ENCODE assay signal across 22 cellular contexts in genomic region chr13:25174304-25174703, GRCh38. TPM values are rescaled to one million over a fixed set of nuclear protein-coding genes. Genes with fewer than 3 reads are reported as not detected.
"Had no signal": no experiment of that assay in that cellular context is flagged by ENCODE, and none has a peak within 500 bp of the region (broad histone marks: within the 10 kb centered on the region; RNA-seq: fewer than 3 reads in every experiment).

No MANE protein-coding gene starts in this region.

- H3K27ac ChIP-seq: coronary artery had no signal

- DNase-seq: activated CD4-positive, alpha-beta memory T cell treated with anti-CD3 and anti-CD28 coated beads for 36 hours; activated CD4-positive, alpha-beta T cell treated with anti-CD3 and anti-CD28 coated beads, Interleukin-2, amount 10 ng/mL, durations not matched to agents 7 days and 5 days; activated CD4-positive, CD25-positive, alpha-beta regulatory T cell; activated CD8-positive, alpha-beta memory T cell treated with anti-CD3 and anti-CD28 coated beads for 24 hours; activated gamma-delta T cell; activated naive CD4-positive, alpha-beta T cell treated with anti-CD3 and anti-CD28 coated beads for 36 hours; activated T-cell treated with anti-CD3 and anti-CD28 coated beads, Interleukin-2, amount 50 U/mL, for 4 hours; amygdala; MG63; MV-4-11; NCI-H1092 treated with DMSO at 0.1 percent for 48 hours; NCI-H1417 treated with DMSO at 0.1 percent for 48 hours; NCI-H1694; NCI-H2029; NCI-H524; SHP77 treated with DMSO at 0.1 percent for 48 hours; T-helper 17 cell; T-helper 9 cell had no signal

- H3K27ac Mint-ChIP-seq: activated CD4-positive, alpha-beta memory T cell treated with anti-CD3 and anti-CD28 coated beads for 36 hours; activated CD4-positive, alpha-beta T cell treated with anti-CD3 and anti-CD28 coated beads, Interleukin-2, amount 10 ng/mL, durations not matched to agents 7 days and 5 days; activated naive CD4-positive, alpha-beta T cell treated with anti-CD3 and anti-CD28 coated beads for 36 hours; activated naive CD8-positive, alpha-beta T cell; T-helper 17 cell had no signal

- H3K4me3 ChIP-seq: coronary artery, MG63 had no signal

- H3K4me3 Mint-ChIP-seq: activated CD4-positive, alpha-beta memory T cell treated with anti-CD3 and anti-CD28 coated beads for 36 hours; activated CD4-positive, alpha-beta T cell treated with anti-CD3 and anti-CD28 coated beads, Interleukin-2, amount 10 ng/mL, durations not matched to agents 7 days and 5 days; activated naive CD4-positive, alpha-beta T cell treated with anti-CD3 and anti-CD28 coated beads for 36 hours; activated naive CD8-positive, alpha-beta T cell; activated T-cell treated with anti-CD3 and anti-CD28 coated beads, Interleukin-2, amount 50 U/mL, for 4 hours; T-helper 17 cell had no signal

- H3K9me3 ChIP-seq: MG63 had no signal

- ATAC-seq: activated T-cell treated with anti-CD3 and anti-CD28 coated beads, Interleukin-2, amount 50 U/mL, for 4 hours; T-helper 17 cell had no signal

- H3K36me3 ChIP-seq: MG63 had no signal

- H3K9me3 Mint-ChIP-seq: activated CD4-positive, alpha-beta memory T cell treated with anti-CD3 and anti-CD28 coated beads for 36 hours; activated CD4-positive, alpha-beta T cell treated with anti-CD3 and anti-CD28 coated beads, Interleukin-2, amount 10 ng/mL, durations not matched to agents 7 days and 5 days; activated naive CD4-positive, alpha-beta T cell treated with anti-CD3 and anti-CD28 coated beads for 36 hours; activated T-cell treated with anti-CD3 and anti-CD28 coated beads, Interleukin-2, amount 50 U/mL, for 4 hours had no signal

RNA-seq across cellular contexts. Expression of gene AMER2, which starts 2.2 kb away (rescaled TPM):
- total RNA-seq: activated CD4-positive, alpha-beta memory T cell treated with anti-CD3 and anti-CD28 coated beads for 36 hours; activated CD4-positive, alpha-beta T cell treated with anti-CD3 and anti-CD28 coated beads, Interleukin-2, amount 10 ng/mL, durations not matched to agents 7 days and 5 days; activated naive CD4-positive, alpha-beta T cell treated with anti-CD3 and anti-CD28 coated beads for 36 hours; activated T-cell treated with anti-CD3 and anti-CD28 coated beads, Interleukin-2, amount 50 U/mL, for 4 hours; cardiac septum; SK-MEL-5; T-helper 17 cell had no signal
